In genomic region chr1:182845379-182845778, GRCh38 we compare ENCODE assay signal across 19 cellular contexts.
DNase-seq lines count a peak whose midpoint lies in the region; ATAC-seq and FAIRE-seq lines count a peak whose summit lies in the region.
"Had no signal": no experiment of that assay in that cellular context is flagged by ENCODE, and none has a peak within 500 bp of the region (broad histone marks: within the 10 kb centered on the region; RNA-seq: fewer than 3 reads in every experiment).

No MANE protein-coding gene starts in this region.

- H3K9me3 Mint-ChIP-seq in activated naive CD8-positive, alpha-beta T cell treated with anti-CD3 and anti-CD28 coated beads, Interleukin-2, amount 50 U/mL, for 24 hours, result no peaks in the 10 kb centered on the region
- H3K9me3 Mint-ChIP-seq in stimulated activated naive CD8-positive, alpha-beta T cell treated with anti-CD3 and anti-CD28 coated beads, Interleukin-15, amount 100 ng/mL, for 72 hours, result no peaks in the 10 kb centered on the region
- H3K9me3 Mint-ChIP-seq: mesothelial cell of epicardium, nephron had no signal

- peak; percentile 42 for DNase-seq in NCI-H82 (lab: John Stamatoyannopoulos, UW)
- no peak for DNase-seq in NCI-H82 treated with DMSO at 0.1 percent for 48 hours (lab: John Stamatoyannopoulos, UW; ENCODE audit: unreplicated experiment)
- peak; percentile 20 for DNase-seq in stimulated activated CD4-positive, alpha-beta T cell treated with anti-CD3 and anti-CD28 coated beads, Interleukin-1b, Interleukin-23, amount 100 ng/mL, for 48 hours
- DNase-seq in stimulated activated CD4-positive, alpha-beta T cell treated with anti-CD3 and anti-CD28 coated beads, Interleukin-4, amount 100 ng/mL, for 1 hour, result no peak
- DNase-seq in activated naive CD8-positive, alpha-beta T cell treated with anti-CD3 and anti-CD28 coated beads, Interleukin-2, amount 50 U/mL, for 24 hours, result peak; percentile 9
- no peak for DNase-seq in stimulated activated naive CD8-positive, alpha-beta T cell treated with anti-CD3 and anti-CD28 coated beads, Interleukin-15, amount 100 ng/mL, for 72 hours
- no peak for DNase-seq in COLO668 (lab: John Stamatoyannopoulos, UW; ENCODE audit: unreplicated experiment)
- no peak for DNase-seq in urothelium cell line (ENCODE audit: low spot score)
- DNase-seq: COR-L47, GM23248, heart left ventricle, MM.1S, OCI-M1, sigmoid colon had no signal

- H3K27me3 Mint-ChIP-seq in activated naive CD8-positive, alpha-beta T cell treated with anti-CD3 and anti-CD28 coated beads, Interleukin-2, amount 50 U/mL, for 24 hours, result no peaks in the 10 kb centered on the region
- H3K27me3 Mint-ChIP-seq in stimulated activated naive CD8-positive, alpha-beta T cell treated with anti-CD3 and anti-CD28 coated beads, Interleukin-15, amount 100 ng/mL, for 72 hours, result no peaks in the 10 kb centered on the region

- H3K4me1 Mint-ChIP-seq in activated naive CD8-positive, alpha-beta T cell treated with anti-CD3 and anti-CD28 coated beads, Interleukin-2, amount 50 U/mL, for 24 hours, result peaks cover 96% of the 10 kb centered on the region
- H3K4me1 Mint-ChIP-seq in stimulated activated naive CD8-positive, alpha-beta T cell treated with anti-CD3 and anti-CD28 coated beads, Interleukin-15, amount 100 ng/mL, for 72 hours, result peaks cover 93% of the 10 kb centered on the region

- H3K27ac Mint-ChIP-seq in activated naive CD8-positive, alpha-beta T cell treated with anti-CD3 and anti-CD28 coated beads, Interleukin-2, amount 50 U/mL, for 24 hours, result peak overlapping the region; percentile 86
- H3K27ac Mint-ChIP-seq in stimulated activated naive CD8-positive, alpha-beta T cell treated with anti-CD3 and anti-CD28 coated beads, Interleukin-15, amount 100 ng/mL, for 72 hours, result peak overlapping the region in 1 of 2 donors; percentile 61
- H3K27ac Mint-ChIP-seq: nephron had no signal

- ATAC-seq in activated naive CD8-positive, alpha-beta T cell treated with anti-CD3 and anti-CD28 coated beads, Interleukin-2, amount 50 U/mL, for 24 hours, result peak; percentile 87
- peak; percentile 70 for ATAC-seq in stimulated activated naive CD8-positive, alpha-beta T cell treated with anti-CD3 and anti-CD28 coated beads, Interleukin-15, amount 100 ng/mL, for 72 hours
- ATAC-seq: heart left ventricle, left lobe of liver, Right ventricle myocardium inferior had no signal

- H3K36me3 Mint-ChIP-seq in activated naive CD8-positive, alpha-beta T cell treated with anti-CD3 and anti-CD28 coated beads, Interleukin-2, amount 50 U/mL, for 24 hours (ENCODE audit: low read depth), result peaks cover 85% of the 10 kb centered on the region

- H3K4me3 Mint-ChIP-seq in activated naive CD8-positive, alpha-beta T cell treated with anti-CD3 and anti-CD28 coated beads, Interleukin-2, amount 50 U/mL, for 24 hours, result peak overlapping the region; percentile 45
- peak overlapping the region; percentile 41 to 55 for H3K4me3 Mint-ChIP-seq in stimulated activated naive CD8-positive, alpha-beta T cell treated with anti-CD3 and anti-CD28 coated beads, Interleukin-15, amount 100 ng/mL, for 72 hours
- H3K4me3 Mint-ChIP-seq: mesothelial cell of epicardium, nephron had no signal

- FAIRE-seq in urothelium cell line (lab: Jason Lieb, UNC), result no peak
- FAIRE-seq: endometrium had no signal

Comparison
In these comparisons a context has a peak if more than half of its experiments do, and no peak if none do; other contexts are left out.
1. DNase-seq: peak in NCI-H82 (single experiment), stimulated activated CD4-positive, alpha-beta T cell treated with anti-CD3 and anti-CD28 coated beads, Interleukin-1b, Interleukin-23, amount 100 ng/mL, for 48 hours (single experiment) and activated naive CD8-positive, alpha-beta T cell treated with anti-CD3 and anti-CD28 coated beads, Interleukin-2, amount 50 U/mL, for 24 hours (single experiment); none in NCI-H82 treated with DMSO at 0.1 percent for 48 hours (single experiment), stimulated activated CD4-positive, alpha-beta T cell treated with anti-CD3 and anti-CD28 coated beads, Interleukin-4, amount 100 ng/mL, for 1 hour (single experiment), stimulated activated naive CD8-positive, alpha-beta T cell treated with anti-CD3 and anti-CD28 coated beads, Interleukin-15, amount 100 ng/mL, for 72 hours (0 of 2), COLO668 (single experiment) and urothelium cell line (single experiment).